Comparison of ENCODE assay signal across 4 cellular contexts in the genomic region with DNA sequence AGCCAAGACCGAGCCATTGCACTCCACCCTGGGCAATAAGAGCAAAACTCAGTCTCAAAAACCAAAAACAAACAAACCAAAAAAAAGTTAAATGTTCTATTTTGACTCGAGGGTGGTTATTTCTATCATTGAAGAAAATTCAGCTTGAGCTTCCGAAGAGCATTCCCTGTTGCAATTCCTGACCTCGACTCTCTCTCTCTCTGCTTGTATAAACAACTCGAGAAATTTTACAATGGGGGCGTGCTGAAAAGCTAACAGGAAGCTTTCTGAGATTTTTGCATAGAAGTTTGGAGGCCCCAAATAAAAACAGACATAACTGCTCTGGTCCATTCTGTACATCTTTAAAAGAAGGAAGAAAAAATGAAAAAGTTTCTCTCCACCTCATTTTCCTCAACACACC. TPM values are rescaled to one million over a fixed set of nuclear protein-coding genes. Genes with fewer than 3 reads are reported as not detected.
"Had no signal": no experiment of that assay in that cellular context is flagged by ENCODE, and none has a peak within 500 bp of the region (broad histone marks: within the 10 kb centered on the region; RNA-seq: fewer than 3 reads in every experiment).

No MANE protein-coding gene starts in this region.

RNA-seq across cellular contexts. Expression of a gene that starts 3.6 kb away (rescaled TPM):
- total RNA-seq: HT1080, LHCN-M2, OCI-LY7, SK-MEL-5 had no signal
